Comparison of ENCODE assay signal across 1 cellular context in the genomic region with DNA sequence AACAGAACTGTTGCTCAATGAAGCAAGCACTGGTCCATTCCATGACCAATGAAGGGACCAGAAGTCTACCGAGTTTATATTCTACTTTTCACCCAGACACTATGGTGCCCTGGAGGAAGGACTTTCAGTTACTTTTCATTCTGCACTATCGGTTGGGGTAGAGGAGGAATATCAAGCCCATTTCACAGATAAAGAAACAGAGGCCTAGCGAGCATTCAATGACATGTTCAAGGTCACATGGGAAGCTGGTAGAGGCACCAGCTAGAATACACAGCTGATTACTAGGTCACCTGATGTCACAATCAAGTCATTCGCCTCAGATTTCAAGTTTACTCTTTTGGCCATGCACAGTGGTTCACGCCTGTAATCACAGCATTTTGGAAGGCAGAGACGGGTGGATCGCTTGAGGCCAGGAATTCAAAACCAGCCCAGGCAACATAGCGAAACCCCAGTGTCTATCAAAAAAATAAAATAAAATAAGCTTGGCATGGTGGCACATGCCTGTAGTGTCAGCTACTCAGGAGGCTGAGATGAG.
TF ChIP-seq lines count a peak whose summit lies in the region.

No MANE protein-coding gene starts in this region.

TF ChIP-seq in K562, 482 proteins besides CTCF, POLR2A, EP300 and RAD21:
- TF ChIP-seq BCOR (IDR thresholded peaks at IDR 0.05) (peak; percentile 81), RBM25 (IDR thresholded peaks at IDR 0.05; ENCODE audit: low read depth, low read length, severe bottlenecking) (peak; percentile 85), ZNF134 (CRISPR knock-in tag; conservative IDR thresholded peaks at IDR 0.05) (no peak), ADNP (tag; IDR thresholded peaks at IDR 0.05) (peak; percentile 75; the same call in 1 of the 2 replicates), MAFG (tag; conservative IDR thresholded peaks at IDR 0.05) (no peak), ESRRA (IDR thresholded peaks at IDR 0.05; ENCODE audit: borderline replicate concordance, low read depth) (peak; percentile 98), KDM1A (IDR thresholded peaks at IDR 0.05) (peak; percentile 7 to 52; a peak in 2 of 4 replicates)
- TF ChIP-seq, protein P1, sequence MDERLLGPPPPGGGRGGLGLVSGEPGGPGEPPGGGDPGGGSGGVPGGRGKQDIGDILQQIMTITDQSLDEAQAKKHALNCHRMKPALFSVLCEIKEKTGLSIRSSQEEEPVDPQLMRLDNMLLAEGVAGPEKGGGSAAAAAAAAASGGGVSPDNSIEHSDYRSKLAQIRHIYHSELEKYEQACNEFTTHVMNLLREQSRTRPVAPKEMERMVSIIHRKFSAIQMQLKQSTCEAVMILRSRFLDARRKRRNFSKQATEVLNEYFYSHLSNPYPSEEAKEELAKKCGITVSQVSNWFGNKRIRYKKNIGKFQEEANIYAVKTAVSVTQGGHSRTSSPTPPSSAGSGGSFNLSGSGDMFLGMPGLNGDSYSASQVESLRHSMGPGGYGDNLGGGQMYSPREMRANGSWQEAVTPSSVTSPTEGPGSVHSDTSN (CRISPR knock-in tag; IDR thresholded peaks at IDR 0.05; ENCODE audit: low read depth): no peak
- TF ChIP-seq, protein P1 (tag; conservative IDR thresholded peaks at IDR 0.05; ENCODE audit: low read depth): no peak
- TF ChIP-seq, protein P2, sequence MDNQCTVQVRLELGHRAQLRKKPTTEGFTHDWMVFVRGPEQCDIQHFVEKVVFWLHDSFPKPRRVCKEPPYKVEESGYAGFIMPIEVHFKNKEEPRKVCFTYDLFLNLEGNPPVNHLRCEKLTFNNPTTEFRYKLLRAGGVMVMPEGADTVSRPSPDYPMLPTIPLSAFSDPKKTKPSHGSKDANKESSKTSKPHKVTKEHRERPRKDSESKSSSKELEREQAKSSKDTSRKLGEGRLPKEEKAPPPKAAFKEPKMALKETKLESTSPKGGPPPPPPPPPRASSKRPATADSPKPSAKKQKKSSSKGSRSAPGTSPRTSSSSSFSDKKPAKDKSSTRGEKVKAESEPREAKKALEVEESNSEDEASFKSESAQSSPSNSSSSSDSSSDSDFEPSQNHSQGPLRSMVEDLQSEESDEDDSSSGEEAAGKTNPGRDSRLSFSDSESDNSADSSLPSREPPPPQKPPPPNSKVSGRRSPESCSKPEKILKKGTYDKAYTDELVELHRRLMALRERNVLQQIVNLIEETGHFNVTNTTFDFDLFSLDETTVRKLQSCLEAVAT (IDR thresholded peaks at IDR 0.05): no peak
- TF ChIP-seq, protein P3, sequence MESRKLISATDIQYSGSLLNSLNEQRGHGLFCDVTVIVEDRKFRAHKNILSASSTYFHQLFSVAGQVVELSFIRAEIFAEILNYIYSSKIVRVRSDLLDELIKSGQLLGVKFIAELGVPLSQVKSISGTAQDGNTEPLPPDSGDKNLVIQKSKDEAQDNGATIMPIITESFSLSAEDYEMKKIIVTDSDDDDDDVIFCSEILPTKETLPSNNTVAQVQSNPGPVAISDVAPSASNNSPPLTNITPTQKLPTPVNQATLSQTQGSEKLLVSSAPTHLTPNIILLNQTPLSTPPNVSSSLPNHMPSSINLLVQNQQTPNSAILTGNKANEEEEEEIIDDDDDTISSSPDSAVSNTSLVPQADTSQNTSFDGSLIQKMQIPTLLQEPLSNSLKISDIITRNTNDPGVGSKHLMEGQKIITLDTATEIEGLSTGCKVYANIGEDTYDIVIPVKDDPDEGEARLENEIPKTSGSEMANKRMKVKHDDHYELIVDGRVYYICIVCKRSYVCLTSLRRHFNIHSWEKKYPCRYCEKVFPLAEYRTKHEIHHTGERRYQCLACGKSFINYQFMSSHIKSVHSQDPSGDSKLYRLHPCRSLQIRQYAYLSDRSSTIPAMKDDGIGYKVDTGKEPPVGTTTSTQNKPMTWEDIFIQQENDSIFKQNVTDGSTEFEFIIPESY (CRISPR knock-in tag; IDR thresholded peaks at IDR 0.05): peak; percentile 93
